In the genomic region with DNA sequence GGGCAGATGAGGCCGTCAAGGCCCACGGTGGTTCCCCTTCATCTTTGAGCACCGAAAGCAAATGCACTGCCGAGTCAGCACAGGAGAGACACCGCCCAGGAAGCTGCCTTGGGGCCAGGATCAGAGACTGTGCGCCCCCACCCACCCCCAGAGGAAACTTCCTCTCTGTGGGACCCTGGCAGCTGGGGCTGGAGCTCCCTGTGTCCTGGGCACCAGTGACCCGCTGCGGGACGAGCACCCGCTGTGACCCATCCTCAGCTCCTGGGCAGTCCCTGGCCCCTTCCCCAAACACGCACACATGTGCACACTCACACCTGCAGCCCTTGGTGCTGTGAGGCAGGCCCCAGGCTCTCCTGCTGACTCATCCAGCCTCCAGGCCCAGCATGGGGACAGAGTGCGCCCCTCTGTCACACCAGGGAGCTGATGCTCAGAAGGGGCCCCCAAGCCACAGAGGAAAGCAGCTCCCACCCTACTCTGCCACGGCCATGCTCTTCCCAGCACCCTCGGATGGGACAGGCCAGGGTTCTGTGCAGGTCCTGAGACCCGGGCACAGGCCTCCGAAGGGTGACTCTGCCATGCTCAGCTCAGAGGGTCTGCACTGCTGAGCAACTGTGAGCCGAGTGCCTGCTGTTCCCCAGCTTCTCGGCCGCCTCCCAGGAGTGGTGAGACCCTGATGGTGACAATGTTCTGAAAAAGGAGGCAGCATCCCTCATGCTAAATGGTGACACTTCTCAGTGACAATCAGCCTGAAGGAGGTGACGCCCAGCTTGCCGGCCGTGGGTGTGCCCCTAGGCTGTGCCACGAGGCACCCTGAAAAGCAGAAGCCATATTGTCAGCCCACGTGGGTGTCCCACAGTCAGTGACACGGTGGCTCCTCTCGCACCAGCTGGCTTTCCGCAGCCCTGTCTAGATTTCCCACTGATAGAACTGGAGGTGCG, we compare ENCODE assay signal across 1 cellular context.
TF ChIP-seq lines count a peak whose summit lies in the region.

No MANE protein-coding gene starts in this region.

TF ChIP-seq in GM23338, 12 proteins besides CTCF, POLR2A, EP300 and RAD21 (continued from another document):
- TF ChIP-seq ZNF331 (CRISPR knock-in tag; IDR thresholded peaks at IDR 0.05; ENCODE audit: low read depth) (no peak), STAT1 (IDR thresholded peaks at IDR 0.05; ENCODE audit: unreplicated experiment) (no peak), POLR2AphosphoS5 (IDR thresholded peaks at IDR 0.05; ENCODE audit: low read depth) (no peak)
- TF ChIP-seq, protein P1, sequence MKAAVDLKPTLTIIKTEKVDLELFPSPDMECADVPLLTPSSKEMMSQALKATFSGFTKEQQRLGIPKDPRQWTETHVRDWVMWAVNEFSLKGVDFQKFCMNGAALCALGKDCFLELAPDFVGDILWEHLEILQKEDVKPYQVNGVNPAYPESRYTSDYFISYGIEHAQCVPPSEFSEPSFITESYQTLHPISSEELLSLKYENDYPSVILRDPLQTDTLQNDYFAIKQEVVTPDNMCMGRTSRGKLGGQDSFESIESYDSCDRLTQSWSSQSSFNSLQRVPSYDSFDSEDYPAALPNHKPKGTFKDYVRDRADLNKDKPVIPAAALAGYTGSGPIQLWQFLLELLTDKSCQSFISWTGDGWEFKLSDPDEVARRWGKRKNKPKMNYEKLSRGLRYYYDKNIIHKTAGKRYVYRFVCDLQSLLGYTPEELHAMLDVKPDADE (IDR thresholded peaks at IDR 0.05): no peak
- TF ChIP-seq, protein P2, sequence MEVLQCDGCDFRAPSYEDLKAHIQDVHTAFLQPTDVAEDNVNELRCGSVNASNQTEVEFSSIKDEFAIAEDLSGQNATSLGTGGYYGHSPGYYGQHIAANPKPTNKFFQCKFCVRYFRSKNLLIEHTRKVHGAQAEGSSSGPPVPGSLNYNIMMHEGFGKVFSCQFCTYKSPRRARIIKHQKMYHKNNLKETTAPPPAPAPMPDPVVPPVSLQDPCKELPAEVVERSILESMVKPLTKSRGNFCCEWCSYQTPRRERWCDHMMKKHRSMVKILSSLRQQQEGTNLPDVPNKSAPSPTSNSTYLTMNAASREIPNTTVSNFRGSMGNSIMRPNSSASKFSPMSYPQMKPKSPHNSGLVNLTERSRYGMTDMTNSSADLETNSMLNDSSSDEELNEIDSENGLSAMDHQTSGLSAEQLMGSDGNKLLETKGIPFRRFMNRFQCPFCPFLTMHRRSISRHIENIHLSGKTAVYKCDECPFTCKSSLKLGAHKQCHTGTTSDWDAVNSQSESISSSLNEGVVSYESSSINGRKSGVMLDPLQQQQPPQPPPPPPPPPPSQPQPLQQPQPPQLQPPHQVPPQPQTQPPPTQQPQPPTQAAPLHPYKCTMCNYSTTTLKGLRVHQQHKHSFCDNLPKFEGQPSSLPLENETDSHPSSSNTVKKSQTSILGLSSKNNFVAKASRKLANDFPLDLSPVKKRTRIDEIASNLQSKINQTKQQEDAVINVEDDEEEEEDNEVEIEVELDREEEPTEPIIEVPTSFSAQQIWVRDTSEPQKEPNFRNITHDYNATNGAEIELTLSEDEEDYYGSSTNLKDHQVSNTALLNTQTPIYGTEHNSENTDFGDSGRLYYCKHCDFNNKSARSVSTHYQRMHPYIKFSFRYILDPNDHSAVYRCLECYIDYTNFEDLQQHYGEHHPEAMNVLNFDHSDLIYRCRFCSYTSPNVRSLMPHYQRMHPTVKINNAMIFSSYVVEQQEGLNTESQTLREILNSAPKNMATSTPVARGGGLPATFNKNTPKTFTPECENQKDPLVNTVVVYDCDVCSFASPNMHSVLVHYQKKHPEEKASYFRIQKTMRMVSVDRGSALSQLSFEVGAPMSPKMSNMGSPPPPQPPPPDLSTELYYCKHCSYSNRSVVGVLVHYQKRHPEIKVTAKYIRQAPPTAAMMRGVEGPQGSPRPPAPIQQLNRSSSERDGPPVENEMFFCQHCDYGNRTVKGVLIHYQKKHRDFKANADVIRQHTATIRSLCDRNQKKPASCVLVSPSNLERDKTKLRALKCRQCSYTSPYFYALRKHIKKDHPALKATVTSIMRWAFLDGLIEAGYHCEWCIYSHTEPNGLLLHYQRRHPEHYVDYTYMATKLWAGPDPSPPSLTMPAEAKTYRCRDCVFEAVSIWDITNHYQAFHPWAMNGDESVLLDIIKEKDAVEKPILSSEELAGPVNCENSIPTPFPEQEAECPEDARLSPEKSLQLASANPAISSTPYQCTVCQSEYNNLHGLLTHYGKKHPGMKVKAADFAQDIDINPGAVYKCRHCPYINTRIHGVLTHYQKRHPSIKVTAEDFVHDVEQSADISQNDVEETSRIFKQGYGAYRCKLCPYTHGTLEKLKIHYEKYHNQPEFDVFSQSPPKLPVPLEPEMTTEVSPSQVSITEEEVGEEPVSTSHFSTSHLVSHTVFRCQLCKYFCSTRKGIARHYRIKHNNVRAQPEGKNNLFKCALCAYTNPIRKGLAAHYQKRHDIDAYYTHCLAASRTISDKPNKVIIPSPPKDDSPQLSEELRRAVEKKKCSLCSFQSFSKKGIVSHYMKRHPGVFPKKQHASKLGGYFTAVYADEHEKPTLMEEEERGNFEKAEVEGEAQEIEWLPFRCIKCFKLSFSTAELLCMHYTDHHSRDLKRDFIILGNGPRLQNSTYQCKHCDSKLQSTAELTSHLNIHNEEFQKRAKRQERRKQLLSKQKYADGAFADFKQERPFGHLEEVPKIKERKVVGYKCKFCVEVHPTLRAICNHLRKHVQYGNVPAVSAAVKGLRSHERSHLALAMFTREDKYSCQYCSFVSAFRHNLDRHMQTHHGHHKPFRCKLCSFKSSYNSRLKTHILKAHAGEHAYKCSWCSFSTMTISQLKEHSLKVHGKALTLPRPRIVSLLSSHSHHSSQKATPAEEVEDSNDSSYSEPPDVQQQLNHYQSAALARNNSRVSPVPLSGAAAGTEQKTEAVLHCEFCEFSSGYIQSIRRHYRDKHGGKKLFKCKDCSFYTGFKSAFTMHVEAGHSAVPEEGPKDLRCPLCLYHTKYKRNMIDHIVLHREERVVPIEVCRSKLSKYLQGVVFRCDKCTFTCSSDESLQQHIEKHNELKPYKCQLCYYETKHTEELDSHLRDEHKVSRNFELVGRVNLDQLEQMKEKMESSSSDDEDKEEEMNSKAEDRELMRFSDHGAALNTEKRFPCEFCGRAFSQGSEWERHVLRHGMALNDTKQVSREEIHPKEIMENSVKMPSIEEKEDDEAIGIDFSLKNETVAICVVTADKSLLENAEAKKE (CRISPR knock-in tag; IDR thresholded peaks at IDR 0.05): no peak
